In genomic region chr18:63936932-63937393, GRCh38 we compare ENCODE assay signal across 1 cellular context.
TF ChIP-seq lines count a peak whose summit lies in the region.

No MANE protein-coding gene starts in this region.

TF ChIP-seq in HepG2, 621 proteins besides CTCF, POLR2A, EP300 and RAD21:
- TF ChIP-seq U2AF2 (IDR thresholded peaks at IDR 0.05; ENCODE audit: low read depth, low read length) (no peak), CHD2 (IDR thresholded peaks at IDR 0.05; ENCODE audit: low read depth, low read length) (no peak), THRA (CRISPR knock-in tag; IDR thresholded peaks at IDR 0.05; ENCODE audit: borderline replicate concordance) (no peak), ARHGAP35 (CRISPR knock-in tag; IDR thresholded peaks at IDR 0.05; ENCODE audit: borderline replicate concordance) (no peak), ATF6 (CRISPR knock-in tag; conservative IDR thresholded peaks at IDR 0.05) (no peak), CREB3 (CRISPR knock-in tag; IDR thresholded peaks at IDR 0.05) (no peak), ZNF280D (CRISPR knock-in tag; IDR thresholded peaks at IDR 0.05) (no peak), MXD4 (CRISPR knock-in tag; IDR thresholded peaks at IDR 0.05) (no peak), BRD4 (CRISPR knock-in tag; IDR thresholded peaks at IDR 0.05) (no peak), TCF7 (IDR thresholded peaks at IDR 0.05; ENCODE audit: low read depth) (no peak), FOXK2 (IDR thresholded peaks at IDR 0.05) (no peak), ZNF614 (CRISPR knock-in tag; IDR thresholded peaks at IDR 0.05; ENCODE audit: borderline replicate concordance) (no peak), ZNF563 (CRISPR knock-in tag; IDR thresholded peaks at IDR 0.05) (no peak), RFXAP (CRISPR knock-in tag; IDR thresholded peaks at IDR 0.05; ENCODE audit: borderline replicate concordance) (no peak), ZNF792 (CRISPR knock-in tag; IDR thresholded peaks at IDR 0.05) (no peak), AHR (CRISPR knock-in tag; IDR thresholded peaks at IDR 0.05) (no peak), SP2 (CRISPR knock-in tag; IDR thresholded peaks at IDR 0.05) (no peak), ZNF577 (CRISPR knock-in tag; IDR thresholded peaks at IDR 0.05; ENCODE audit: borderline replicate concordance, low read depth) (no peak), RBFOX2 (IDR thresholded peaks at IDR 0.05; ENCODE audit: low read depth, low read length) (no peak), ZMYM2 (CRISPR knock-in tag; IDR thresholded peaks at IDR 0.05) (no peak)
